In genomic region chr10:72888151-72888638, GRCh38 we compare ENCODE assay signal across 1 cellular context.
TF ChIP-seq lines count a peak whose summit lies in the region.

No MANE protein-coding gene starts in this region.

TF ChIP-seq in K562, 482 proteins besides CTCF, POLR2A, EP300 and RAD21 (continued from another document and continues in another):
- TF ChIP-seq ZBTB12 (CRISPR knock-in tag; IDR thresholded peaks at IDR 0.05) (0 out of 2 replicates have a peak, but pooled peaks have one; percentile 22), ASH1L (IDR thresholded peaks at IDR 0.05; ENCODE audit: borderline replicate concordance, low read depth, partially characterized antibody) (no peak), CEBPZ (IDR thresholded peaks at IDR 0.05; ENCODE audit: borderline replicate concordance, low read depth, low read length) (no peak), FOXJ3 (CRISPR knock-in tag; IDR thresholded peaks at IDR 0.05) (no peak), CXXC5 (CRISPR knock-in tag; IDR thresholded peaks at IDR 0.05) (peak; percentile 63), CC2D1A (IDR thresholded peaks at IDR 0.05) (no peak), ZMIZ1 (IDR thresholded peaks at IDR 0.05; ENCODE audit: low read depth in 2 of 2, low read length in 2 of 2) (no peak), PBX2 (CRISPR knock-in tag; IDR thresholded peaks at IDR 0.05; ENCODE audit: low read depth) (no peak), PBX2 (tag; conservative IDR thresholded peaks at IDR 0.05; ENCODE audit: low read depth) (peak; percentile 78), SMAD4 (CRISPR knock-in tag; conservative IDR thresholded peaks at IDR 0.05) (peak; percentile 89), TAF1 (IDR thresholded peaks at IDR 0.05; ENCODE audit: control insufficient read depth, extremely low read depth, insufficient read depth, low read length, severe bottlenecking) (no peak), NCOR1 (IDR thresholded peaks at IDR 0.05) (peak; percentile 56), ZNF23 (CRISPR knock-in tag; IDR thresholded peaks at IDR 0.05) (peak; percentile 91), NR2C1 (IDR thresholded peaks at IDR 0.05) (no peak), NR2C1 (tag; IDR thresholded peaks at IDR 0.05) (peak; percentile 84), FOXK1 (CRISPR knock-in tag; IDR thresholded peaks at IDR 0.05; ENCODE audit: borderline replicate concordance) (no peak), ZHX1 (conservative IDR thresholded peaks at IDR 0.05; ENCODE audit: low read length) (no peak), IRF9 (tag; IDR thresholded peaks at IDR 0.05) (peak; percentile 78), GTF2A2 (tag; IDR thresholded peaks at IDR 0.05) (peak; percentile 57; the same call in 1 of the 2 replicates), DDX20 (tag; IDR thresholded peaks at IDR 0.05; ENCODE audit: low read depth) (peak; percentile 77; the same call in 1 of the 2 replicates), ZFP36 (IDR thresholded peaks at IDR 0.05; ENCODE audit: low read depth, low read length, partially characterized antibody) (peak; percentile 19), JUND (IDR thresholded peaks at IDR 0.05; ENCODE audit: borderline replicate concordance, low read depth, low read length) (no peak), JUND (tag; IDR thresholded peaks at IDR 0.05; ENCODE audit: borderline replicate concordance, low read depth, low read length) (peak; percentile 77; the same call in 2 of the 3 replicates), MYC (IDR thresholded peaks at IDR 0.05; ENCODE audit: low read depth, low read length) (no peak), MYC (CRISPR knock-in tag; IDR thresholded peaks at IDR 0.05; ENCODE audit: borderline replicate concordance, low read depth) (no peak), CBX3 (IDR thresholded peaks at IDR 0.05; ENCODE audit: borderline replicate concordance in 1 of 2, low read length in 2 of 2) (no peak), ZNF143 (CRISPR knock-in tag; IDR thresholded peaks at IDR 0.05) (no peak), ZC3H11A (IDR thresholded peaks at IDR 0.05; ENCODE audit: low read depth, low read length) (no peak), ATF6 (CRISPR knock-in tag; IDR thresholded peaks at IDR 0.05) (no peak), ZNF175 (CRISPR knock-in tag; IDR thresholded peaks at IDR 0.05; ENCODE audit: low read depth) (0 out of 2 replicates have a peak, but pooled peaks have one; percentile 46), XRCC5 (IDR thresholded peaks at IDR 0.05; ENCODE audit: low read depth, low read length) (no peak), TEAD2 (tag; IDR thresholded peaks at IDR 0.05) (0 out of 2 replicates have a peak, but pooled peaks have one; percentile 53), KDM2B (CRISPR knock-in tag; IDR thresholded peaks at IDR 0.05) (no peak), PREB (CRISPR knock-in tag; IDR thresholded peaks at IDR 0.05) (no peak), PHF20 (IDR thresholded peaks at IDR 0.05; ENCODE audit: partially characterized antibody) (no peak), ZNF324 (CRISPR knock-in tag; IDR thresholded peaks at IDR 0.05) (no peak), ARID1B (IDR thresholded peaks at IDR 0.05) (peak; percentile 75), CBX8 (IDR thresholded peaks at IDR 0.05; ENCODE audit: borderline replicate concordance, extremely low read depth, low read depth, low read length, poor library complexity, severe bottlenecking) (no peak), ZNF740 (CRISPR knock-in tag; IDR thresholded peaks at IDR 0.05) (no peak), ZNF740 (tag; IDR thresholded peaks at IDR 0.05) (peak in 1 of 2 experiments; percentile 85; a peak in 2 of 4 replicates), ERF (CRISPR knock-in tag; IDR thresholded peaks at IDR 0.05) (0 out of 2 replicates have a peak, but pooled peaks have one; percentile 78), ZKSCAN3 (CRISPR knock-in tag; IDR thresholded peaks at IDR 0.05) (no peak)
